9 cellular contexts compared by ENCODE assay signal in the genomic region with DNA sequence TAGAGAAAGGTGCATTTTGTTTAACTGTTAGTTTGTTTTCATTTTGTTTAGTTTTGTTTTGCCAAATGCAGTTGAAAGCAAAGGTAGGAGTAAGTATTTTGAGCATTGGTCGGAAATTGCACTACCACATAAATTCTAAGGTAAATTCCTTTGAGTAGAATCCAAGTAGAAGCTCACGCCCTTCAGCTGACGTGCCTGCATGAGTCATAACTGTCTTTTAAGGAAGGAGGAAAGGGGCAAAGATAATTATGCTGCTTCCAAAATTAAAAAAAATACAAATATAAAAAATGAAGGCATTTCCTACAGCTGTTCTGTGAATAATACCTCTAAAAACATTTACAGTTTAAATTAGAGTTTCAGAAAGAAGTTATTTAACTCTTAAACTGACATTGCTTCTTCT.
DNase-seq lines count a peak whose midpoint lies in the region; ATAC-seq and TF ChIP-seq lines count a peak whose summit lies in the region.
"Had no signal": no experiment of that assay in that cellular context is flagged by ENCODE, and none has a peak within 500 bp of the region (broad histone marks: within the 10 kb centered on the region; RNA-seq: fewer than 3 reads in every experiment).

No MANE protein-coding gene starts in this region.

- no peaks in the 10 kb centered on the region for H3K27me3 ChIP-seq in A673 (replicated peaks; ENCODE audit: insufficient read depth, low read depth, low read length, poor library complexity)

- no TSS peak for BruUV-seq in A673 (replicated peaks; lab: Mats Ljungman, UMichigan)

- H3K36me3 ChIP-seq in A673 (ENCODE audit: insufficient read depth, low read length, poor library complexity, severe bottlenecking), result no peaks in the 10 kb centered on the region

- intact Hi-C loops in A673 (cut with micrococcal nuclease; ENCODE audit: unreplicated experiment), result no loop called here

- no peaks in the 10 kb centered on the region for H3K9me3 ChIP-seq in A673 (ENCODE audit: low read depth, low read length, poor library complexity, severe bottlenecking)

- POLR2A ChIA-PET in A673 (lab: Charles Lee; ENCODE audit: low non-redundant PET), result no interaction called here

- peak; percentile 48 for DNase-seq in A673 (ENCODE audit: low spot score)
- DNase-seq in NCI-H460 (ENCODE audit: extremely low read depth, low read depth), result peak; percentile 46
- peak; percentile 47 for DNase-seq in dedifferentiated amniotic fluid mesenchymal stem cell (ENCODE audit: extremely low spot score)
- DNase-seq in myocyte (ENCODE audit: low read depth), result peak; percentile 66
- DNase-seq in NCI-H2029 treated with DMSO at 0.1 percent for 48 hours (lab: John Stamatoyannopoulos, UW), result no peak
- DNase-seq in activated CD4-positive, CD25-positive, alpha-beta regulatory T cell treated with anti-CD3 and anti-CD28 coated beads, Interleukin-2, amount 50 U/mL, for 72 hours, result no peak
- no peak for DNase-seq in NCI-H1092 treated with DMSO at 0.1 percent for 48 hours (lab: John Stamatoyannopoulos, UW)

- H3K27ac ChIP-seq in A673 (ENCODE audit: low read depth, low read length, poor library complexity, severe bottlenecking), result peak overlapping the region; percentile 32
- H3K27ac ChIP-seq: C4-2B had no signal

- CTCF ChIA-PET in A673 (lab: Charles Lee), result interaction anchor here (1.1 kb wide), 1 partner anchor 44 kb away, joined by 3 read pairs; no protein-coding TSS in a partner anchor

- no peak for TF ChIP-seq CTCF in A673 (conservative IDR thresholded peaks at IDR 0.05; ENCODE audit: low read depth, low read length)

- ATAC-seq in HG03196 (IDR thresholded peaks at IDR 0.05; ENCODE audit: unreplicated experiment), result no peak

- H3K4me3 ChIP-seq in A673 (ENCODE audit: low read depth, low read length, poor library complexity, severe bottlenecking), result peak overlapping the region; percentile 2

- H3K4me1 ChIP-seq in A673 (ENCODE audit: insufficient read depth, low read length, poor library complexity, severe bottlenecking), result peaks cover 23% of the 10 kb centered on the region

Comparison
In these comparisons a context has a peak if more than half of its experiments do, and no peak if none do; other contexts are left out.
1. DNase-seq: peak in A673 (single experiment), NCI-H460 (single experiment), dedifferentiated amniotic fluid mesenchymal stem cell (single experiment) and myocyte (single experiment); none in NCI-H2029 treated with DMSO at 0.1 percent for 48 hours (single experiment), activated CD4-positive, CD25-positive, alpha-beta regulatory T cell treated with anti-CD3 and anti-CD28 coated beads, Interleukin-2, amount 50 U/mL, for 72 hours (single experiment) and NCI-H1092 treated with DMSO at 0.1 percent for 48 hours (single experiment).